In the genomic region with DNA sequence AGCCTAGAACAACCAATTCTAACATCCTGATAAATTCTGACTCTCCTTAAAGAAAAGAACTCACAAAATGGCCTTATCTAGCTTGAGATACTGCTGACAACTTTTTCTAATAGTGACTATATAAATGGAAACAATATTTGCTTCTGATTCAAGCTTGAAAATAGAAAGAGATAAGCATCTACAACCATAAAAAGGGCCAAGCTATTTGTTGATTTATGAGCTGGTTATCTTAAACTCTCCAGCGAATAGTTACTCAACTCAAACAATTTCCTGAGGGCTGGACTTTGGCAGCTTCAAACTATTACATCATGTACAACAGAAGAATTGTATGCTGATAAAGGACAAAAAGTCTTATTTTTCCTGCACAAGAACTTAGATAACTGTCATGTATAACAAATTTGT, we compare ENCODE assay signal across 9 cellular contexts.
DNase-seq lines count a peak whose midpoint lies in the region; ATAC-seq, FAIRE-seq and TF ChIP-seq lines count a peak whose summit lies in the region.
"Had no signal": no experiment of that assay in that cellular context is flagged by ENCODE, and none has a peak within 500 bp of the region (broad histone marks: within the 10 kb centered on the region; RNA-seq: fewer than 3 reads in every experiment).

No MANE protein-coding gene starts in this region.

- H3K27ac Mint-ChIP-seq in stimulated activated effector memory CD8-positive, alpha-beta T cell treated with anti-CD3 and anti-CD28 coated beads, Interleukin-12 subunit alpha, Interleukin-12 subunit beta, amount 100 ng/mL, for 72 hours = no peak overlapping the region

- no peaks in the 10 kb centered on the region for H3K9me3 Mint-ChIP-seq in stimulated activated effector memory CD8-positive, alpha-beta T cell treated with anti-CD3 and anti-CD28 coated beads, Interleukin-12 subunit alpha, Interleukin-12 subunit beta, amount 100 ng/mL, for 72 hours

- peaks cover 8% of the 10 kb centered on the region for H3K4me1 Mint-ChIP-seq in stimulated activated effector memory CD8-positive, alpha-beta T cell treated with anti-CD3 and anti-CD28 coated beads, Interleukin-12 subunit alpha, Interleukin-12 subunit beta, amount 100 ng/mL, for 72 hours

- DNase-seq in RCC 7860 (ENCODE audit: low spot score) (peak; percentile 24), fibroblast of mammary gland (ENCODE audit: low read depth) (peak; percentile 73), pons (ENCODE audit: low spot score) (peak; percentile 82), WERI-Rb-1 (no peak), T-helper 1 cell (no peak)
- no peak for DNase-seq in stimulated activated effector memory CD8-positive, alpha-beta T cell treated with anti-CD3 and anti-CD28 coated beads, Interleukin-12 subunit alpha, Interleukin-12 subunit beta, amount 100 ng/mL, for 72 hours (ENCODE audit: low spot score in 2 of 2)
- DNase-seq: effector CD4-positive, alpha-beta T cell had no signal

- H3K27me3 ChIP-seq in WERI-Rb-1 (ENCODE audit: insufficient read depth, low read depth, severe bottlenecking) = no peaks in the 10 kb centered on the region

- H3K9me3 ChIP-seq in WERI-Rb-1 (ENCODE audit: severe bottlenecking) = no peaks in the 10 kb centered on the region

- no peak for ATAC-seq in stimulated activated effector memory CD8-positive, alpha-beta T cell treated with anti-CD3 and anti-CD28 coated beads, Interleukin-12 subunit alpha, Interleukin-12 subunit beta, amount 100 ng/mL, for 72 hours
- no peak for ATAC-seq in GM18909 (IDR thresholded peaks at IDR 0.05; ENCODE audit: poor library complexity, unreplicated experiment)

- H3K4me3 ChIP-seq in fibroblast of mammary gland (ENCODE audit: control insufficient read depth, low read depth, low read length) (no peak overlapping the region), WERI-Rb-1 (ENCODE audit: low read depth, low read length) (no peak overlapping the region)

- H3K27ac ChIP-seq in C4-2B = peak overlapping the region; percentile 98
- H3K27ac ChIP-seq in WERI-Rb-1 = no peak overlapping the region

- no peaks in the 10 kb centered on the region for H3K36me3 ChIP-seq in WERI-Rb-1

- no peaks in the 10 kb centered on the region for H3K36me3 Mint-ChIP-seq in stimulated activated effector memory CD8-positive, alpha-beta T cell treated with anti-CD3 and anti-CD28 coated beads, Interleukin-12 subunit alpha, Interleukin-12 subunit beta, amount 100 ng/mL, for 72 hours

- no peak overlapping the region for H3K4me3 Mint-ChIP-seq in stimulated activated effector memory CD8-positive, alpha-beta T cell treated with anti-CD3 and anti-CD28 coated beads, Interleukin-12 subunit alpha, Interleukin-12 subunit beta, amount 100 ng/mL, for 72 hours

- no peak for TF ChIP-seq CTCF in C4-2B (conservative IDR thresholded peaks at IDR 0.05)
- TF ChIP-seq CTCF in fibroblast of mammary gland (conservative IDR thresholded peaks at IDR 0.05; ENCODE audit: control insufficient read depth, insufficient read depth, low read depth, low read length) = no peak
- no peak for TF ChIP-seq CTCF in WERI-Rb-1 (IDR thresholded peaks at IDR 0.05; ENCODE audit: low read depth, low read length)

- FAIRE-seq in RCC 7860 (lab: Jason Lieb, UNC) = peak; percentile 63

Comparison
In these comparisons a context has a peak if more than half of its experiments do, and no peak if none do; other contexts are left out.
1. DNase-seq: peak in RCC 7860 (single experiment), fibroblast of mammary gland (single experiment) and pons (single experiment); none in WERI-Rb-1 (single experiment), stimulated activated effector memory CD8-positive, alpha-beta T cell treated with anti-CD3 and anti-CD28 coated beads, Interleukin-12 subunit alpha, Interleukin-12 subunit beta, amount 100 ng/mL, for 72 hours (0 of 2) and T-helper 1 cell (0 of 5).